ENCODE assay signal across 18 cellular contexts in the genomic region with DNA sequence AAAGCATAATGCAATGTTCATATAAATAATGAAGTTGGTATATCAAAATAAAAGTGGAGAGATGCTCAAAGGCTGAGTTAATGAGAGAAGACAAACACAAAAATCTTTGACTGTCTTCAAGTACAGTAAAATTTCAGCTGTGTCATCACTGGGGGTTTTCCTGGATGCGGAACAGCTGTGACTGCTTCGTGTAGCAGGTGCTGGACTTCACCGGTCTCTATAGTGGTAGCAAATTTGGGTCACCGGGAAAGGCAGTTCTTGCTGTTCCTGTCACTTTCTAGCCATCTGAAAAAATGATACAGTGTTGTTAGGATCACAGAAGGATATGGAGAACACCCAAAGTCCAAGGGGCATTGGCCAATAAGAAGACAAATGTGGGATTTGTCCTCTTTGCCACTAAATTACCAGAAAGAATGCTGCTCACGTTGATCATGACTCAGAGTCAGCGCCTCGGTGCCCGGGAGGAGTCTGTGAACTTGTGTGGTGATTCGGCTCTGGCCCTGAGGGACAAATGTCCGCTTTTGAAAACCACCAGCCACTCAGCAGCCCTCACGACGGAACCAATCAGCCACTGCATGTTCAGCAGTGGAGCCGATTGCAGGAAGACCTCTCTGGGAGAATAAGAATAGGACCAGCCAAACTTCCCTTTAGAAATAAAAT.
DNase-seq lines count a peak whose midpoint lies in the region; ATAC-seq and TF ChIP-seq lines count a peak whose summit lies in the region.
"Had no signal": no experiment of that assay in that cellular context is flagged by ENCODE, and none has a peak within 500 bp of the region (broad histone marks: within the 10 kb centered on the region; RNA-seq: fewer than 3 reads in every experiment).

No MANE protein-coding gene starts in this region.

- no peak for TF ChIP-seq CTCF in mammary epithelial cell (conservative IDR thresholded peaks at IDR 0.05 in 1 of 2, IDR thresholded peaks at IDR 0.05 in 1 of 2; ENCODE audit: extremely low read depth in 1 of 2, insufficient read depth in 1 of 2, low read depth in 1 of 2, low read length in 2 of 2)
- TF ChIP-seq CTCF in upper lobe of right lung (IDR thresholded peaks at IDR 0.05), result no peak

- dilution Hi-C loops in mammary epithelial cell (cut with HindIII; ENCODE audit: low sequenced_read_pairs), result no loop called here

- no peak overlapping the region for H3K9ac ChIP-seq in mammary epithelial cell (ENCODE audit: insufficient read depth, low read length)

- H3K9me3 ChIP-seq in mammary epithelial cell (replicated peaks; ENCODE audit: insufficient read depth, low read length), result no peaks in the 10 kb centered on the region
- H3K9me3 ChIP-seq in upper lobe of right lung, result no peaks in the 10 kb centered on the region
- H3K9me3 ChIP-seq: testis had no signal

- CTCF ChIA-PET in mammary epithelial cell (lab: Charles Lee; ENCODE audit: low non-redundant PET), result interaction anchor here (0.6 kb wide), 1 partner anchor 404 kb away, joined by 3 read pairs; no protein-coding TSS in a partner anchor

- 31% methylated on average over 13 of the region's 13 CpGs for WGBS in mammary epithelial cell (ENCODE audit: low coverage, missing lambda C conversion rate)

- H3K4me3 ChIP-seq in mammary epithelial cell (replicated peaks in 1 of 3; ENCODE audit: insufficient read depth in 1 of 3, low read depth in 2 of 3, low read length in 3 of 3) (no peak overlapping the region), upper lobe of right lung (no peak overlapping the region)
- H3K4me3 ChIP-seq: testis had no signal

- H3K27ac ChIP-seq in mammary epithelial cell (ENCODE audit: insufficient read depth, low read depth, low read length), result no peak overlapping the region
- peak overlapping the region; percentile 15 for H3K27ac ChIP-seq in upper lobe of right lung
- H3K27ac ChIP-seq: testis had no signal

- H3K27me3 ChIP-seq in mammary epithelial cell (ENCODE audit: insufficient read depth, low read length), result no peaks in the 10 kb centered on the region
- H3K27me3 ChIP-seq in upper lobe of right lung, result no peaks in the 10 kb centered on the region
- H3K27me3 ChIP-seq: testis had no signal

- peaks cover 3% of the 10 kb centered on the region for H3K4me1 ChIP-seq in mammary epithelial cell (ENCODE audit: insufficient read depth, low read length)
- H3K4me1 ChIP-seq in upper lobe of right lung, result peaks cover 6% of the 10 kb centered on the region
- H3K4me1 ChIP-seq: testis had no signal

- H2AFZ ChIP-seq in mammary epithelial cell (ENCODE audit: low read depth, low read length), result peak overlapping the region; percentile 41

- ATAC-seq in upper lobe of right lung, result peak; percentile 57
- ATAC-seq in GM21717 (IDR thresholded peaks at IDR 0.05; ENCODE audit: unreplicated experiment), result no peak
- no peak for ATAC-seq in GM18873 (IDR thresholded peaks at IDR 0.05; ENCODE audit: low FRiP score, unreplicated experiment)
- ATAC-seq: activated CD8-positive, alpha-beta T cell treated with anti-CD3 and anti-CD28 coated beads, Interleukin-2, amount 10 ng/mL, durations not matched to agents 7 days and 5 days had no signal

- peak; percentile 7 for DNase-seq in HT1080 (ENCODE audit: low read depth)
- peak; percentile 54 for DNase-seq in mammary epithelial cell
- DNase-seq in medulla oblongata (ENCODE audit: extremely low spot score), result peak; percentile 53
- no peak for DNase-seq in upper lobe of right lung
- DNase-seq in globus pallidus (ENCODE audit: low spot score), result no peak
- DNase-seq: activated B cell treated with CpG ODN at 0.5 μM for 24 hours; activated CD8-positive, alpha-beta T cell treated with anti-CD3 and anti-CD28 coated beads, Interleukin-2, amount 10 ng/mL, durations not matched to agents 7 days and 5 days; activated naive CD8-positive, alpha-beta T cell treated with anti-CD3 and anti-CD28 coated beads, Interleukin-2, amount 10 ng/mL, durations not matched to agents 7 days and 5 days; H7; hippocampal formation; NCI-H1417 treated with DMSO at 0.1 percent for 48 hours; NCI-H2171 treated with DMSO at 0.1 percent for 48 hours; NCI-H82; stimulated activated CD4-positive, alpha-beta T cell treated with anti-CD3 and anti-CD28 coated beads, Interleukin-4, amount 100 ng/mL, for 24 hours; T-helper 2 cell; testis had no signal

- H3K36me3 ChIP-seq in mammary epithelial cell (ENCODE audit: insufficient read depth, low read length) (no peaks in the 10 kb centered on the region), upper lobe of right lung (no peaks in the 10 kb centered on the region)

- no peaks in the 10 kb centered on the region for H4K20me1 ChIP-seq in mammary epithelial cell (ENCODE audit: insufficient read depth, low read length)

- BruUV-seq in mammary epithelial cell (replicated peaks; lab: Mats Ljungman, UMichigan), result no TSS peak

- H3K79me2 ChIP-seq in mammary epithelial cell (ENCODE audit: insufficient read depth, low read length), result no peaks in the 10 kb centered on the region

- H3K4me2 ChIP-seq in mammary epithelial cell (ENCODE audit: insufficient read depth, low read depth, low read length), result no peak overlapping the region

- intact Hi-C loops in mammary epithelial cell (cut with micrococcal nuclease) (no loop called here), upper lobe of right lung (cut with DNase I) (no loop called here)

- in situ Hi-C loops in mammary epithelial cell (cut with MboI; ENCODE audit: low sequenced_read_pairs in 2 of 2), result no loop called here

Comparison
In these comparisons a context has a peak if more than half of its experiments do, and no peak if none do; other contexts are left out.
1. DNase-seq: peak in HT1080 (single experiment), mammary epithelial cell (single experiment) and medulla oblongata (single experiment); none in upper lobe of right lung (single experiment) and globus pallidus (single experiment).